Comparison of ENCODE assay signal across 8 cellular contexts in genomic region chr14:105247715-105248367, GRCh38. TPM values are rescaled to one million over a fixed set of nuclear protein-coding genes. Genes with fewer than 3 reads are reported as not detected.
DNase-seq lines count a peak whose midpoint lies in the region; ATAC-seq and TF ChIP-seq lines count a peak whose summit lies in the region.

No MANE protein-coding gene starts in this region.

- peaks cover 19% of the 10 kb centered on the region for H3K4me1 ChIP-seq in CD4-positive, alpha-beta memory T cell (ENCODE audit: insufficient read depth, low read length)
- H3K4me1 ChIP-seq in muscle layer of colon (ENCODE audit: insufficient read depth, low read length): peaks cover 10% of the 10 kb centered on the region

- in situ Hi-C loops in GM13977 (cut with MboI; ENCODE audit: low pct_unique_long_range_greater_than_20kb, low sequenced_read_pairs, unreplicated experiment): no loop called here

- H3K4me3 ChIP-seq in CD4-positive, alpha-beta memory T cell (ENCODE audit: low read length in 2 of 2): peak overlapping the region; percentile 42 to 71
- peak overlapping the region; percentile 69 for H3K4me3 ChIP-seq in choroid plexus epithelial cell (ENCODE audit: low read depth, low read length)
- peak overlapping the region; percentile 65 to 74 for H3K4me3 ChIP-seq in muscle layer of colon (ENCODE audit: low read depth in 1 of 2, low read length in 2 of 2)

- POLR2A ChIA-PET in CD4-positive, alpha-beta memory T cell (lab: Charles Lee; ENCODE audit: partially characterized antibody): interaction anchor here (0.6 to 2.6 kb wide), 11 partner anchors 13 to 855 kb away, joined by 3 to 31 read pairs (median 3); partner anchors contain the start of genes BRF1 and PACS2

- H3K27ac Mint-ChIP-seq in CD4-positive, alpha-beta memory T cell: peak overlapping the region in 6 of 7 donors; percentile 62 to 89 (median 88)

- peak; percentile 26 for ATAC-seq in HG03432 (IDR thresholded peaks at IDR 0.05; ENCODE audit: unreplicated experiment)
- no peak for ATAC-seq in HG03457 (IDR thresholded peaks at IDR 0.05; ENCODE audit: unreplicated experiment)

- no peak overlapping the region for H3K9ac ChIP-seq in muscle layer of colon (ENCODE audit: low read length)

- H3K27ac ChIP-seq in CD4-positive, alpha-beta memory T cell (ENCODE audit: low read depth, low read length): peak overlapping the region; percentile 63
- peak overlapping the region; percentile 57 for H3K27ac ChIP-seq in muscle layer of colon (ENCODE audit: low read depth, low read length)

- H3K27me3 ChIP-seq in CD4-positive, alpha-beta memory T cell (ENCODE audit: insufficient read depth, low read length): no peaks in the 10 kb centered on the region
- H3K27me3 ChIP-seq in muscle layer of colon (ENCODE audit: control insufficient read depth in 1 of 2, insufficient read depth in 2 of 2, low read length in 2 of 2): no peaks in the 10 kb centered on the region

- H3K4me1 Mint-ChIP-seq in CD4-positive, alpha-beta memory T cell: peaks cover 14 to 48% (median 19%) of the 10 kb centered on the region in 4 donors

- peak overlapping the region; percentile 74 to 84 (median 77) for H3K4me3 Mint-ChIP-seq in CD4-positive, alpha-beta memory T cell

- intact Hi-C loops in CD4-positive, alpha-beta memory T cell (cut with micrococcal nuclease): loop anchor here (1.0 kb wide), 1 partner anchor 53 kb away; the partner anchor contains the start of gene BRF1

- no peaks in the 10 kb centered on the region for H3K9me3 Mint-ChIP-seq in CD4-positive, alpha-beta memory T cell

- CTCF ChIA-PET in CD4-positive, alpha-beta memory T cell (lab: Charles Lee; ENCODE audit: partially characterized antibody): interaction anchor here (1.1 to 1.6 kb wide), 2 partner anchors 54 to 157 kb away, joined by 3 read pairs; no protein-coding TSS in a partner anchor

- H3K36me3 ChIP-seq in CD4-positive, alpha-beta memory T cell (ENCODE audit: insufficient read depth, low read length): peaks cover 10% of the 10 kb centered on the region
- H3K36me3 ChIP-seq in muscle layer of colon (ENCODE audit: insufficient read depth, low read length): peaks cover 34% of the 10 kb centered on the region

- no peaks in the 10 kb centered on the region for H3K9me3 ChIP-seq in CD4-positive, alpha-beta memory T cell (ENCODE audit: control insufficient read depth in 1 of 2, low read length in 2 of 2)
- H3K9me3 ChIP-seq in muscle layer of colon (ENCODE audit: low read length): no peaks in the 10 kb centered on the region

- H3K36me3 Mint-ChIP-seq in CD4-positive, alpha-beta memory T cell: peaks cover 0 to 29% of the 10 kb centered on the region in 2 donors

- TF ChIP-seq CTCF in choroid plexus epithelial cell (conservative IDR thresholded peaks at IDR 0.05; ENCODE audit: low read depth, low read length): no peak
- no peak for TF ChIP-seq CTCF in GM13977 (IDR thresholded peaks at IDR 0.05; ENCODE audit: extremely low read depth, insufficient read depth, missing control alignments)

- DNase-seq in CD4-positive, alpha-beta memory T cell: no peak
- no peak for DNase-seq in choroid plexus epithelial cell (ENCODE audit: low read depth)
- no peak for DNase-seq in NCI-H2196 treated with DMSO at 0.1 percent for 48 hours (lab: John Stamatoyannopoulos, UW; ENCODE audit: unreplicated experiment)
- no peak for DNase-seq in hippocampal formation (lab: John Stamatoyannopoulos, UW)
- no peak for DNase-seq in GM13977 (ENCODE audit: low spot score)

- H3K27me3 Mint-ChIP-seq in CD4-positive, alpha-beta memory T cell: no peaks in the 10 kb centered on the region

RNA-seq across cellular contexts. Expression of gene BTBD6, which starts 0.5 kb away (rescaled TPM):
- total RNA-seq in CD4-positive, alpha-beta memory T cell: 10 to 100 TPM; 52.0 to 56.7 TPM
- 10 to 100 TPM in 1 of 2 donors, 1 to 10 TPM in 1; 5.4 to 17.4 TPM for polyA plus RNA-seq in CD4-positive, alpha-beta memory T cell

RNA-seq across cellular contexts. Expression of gene BRF1, which starts 53.0 kb away (rescaled TPM):
- total RNA-seq in CD4-positive, alpha-beta memory T cell: 10 to 100 TPM; 49.7 to 56.0 TPM
- 10 to 100 TPM in 1 of 2 donors, 1 to 10 TPM in 1; 3.0 to 10.2 TPM for polyA plus RNA-seq in CD4-positive, alpha-beta memory T cell
